In the genomic region with DNA sequence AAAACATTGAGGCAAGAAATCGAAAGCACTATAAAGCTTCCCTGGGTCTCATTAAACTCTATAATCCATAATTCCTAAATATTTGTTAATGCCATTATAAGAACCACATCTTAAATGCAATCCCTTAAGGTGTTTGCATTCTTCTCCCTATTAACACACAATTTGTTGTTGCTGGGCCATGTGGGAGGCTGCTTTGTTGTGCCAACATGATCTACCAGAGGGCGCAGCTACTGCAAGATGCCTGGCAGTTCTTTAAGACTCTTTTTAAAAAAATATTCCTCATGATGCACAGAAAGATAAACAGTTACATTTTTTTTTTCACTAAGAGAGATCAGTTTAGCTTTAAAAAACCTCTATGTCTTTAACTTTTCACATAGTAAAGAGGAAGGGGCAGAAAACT, we compare ENCODE assay signal across 1 cellular context.
TF ChIP-seq lines count a peak whose summit lies in the region.

No MANE protein-coding gene starts in this region.

TF ChIP-seq in SK-N-SH, 30 proteins besides CTCF, POLR2A, EP300 and RAD21:
- TF ChIP-seq, protein P1, sequence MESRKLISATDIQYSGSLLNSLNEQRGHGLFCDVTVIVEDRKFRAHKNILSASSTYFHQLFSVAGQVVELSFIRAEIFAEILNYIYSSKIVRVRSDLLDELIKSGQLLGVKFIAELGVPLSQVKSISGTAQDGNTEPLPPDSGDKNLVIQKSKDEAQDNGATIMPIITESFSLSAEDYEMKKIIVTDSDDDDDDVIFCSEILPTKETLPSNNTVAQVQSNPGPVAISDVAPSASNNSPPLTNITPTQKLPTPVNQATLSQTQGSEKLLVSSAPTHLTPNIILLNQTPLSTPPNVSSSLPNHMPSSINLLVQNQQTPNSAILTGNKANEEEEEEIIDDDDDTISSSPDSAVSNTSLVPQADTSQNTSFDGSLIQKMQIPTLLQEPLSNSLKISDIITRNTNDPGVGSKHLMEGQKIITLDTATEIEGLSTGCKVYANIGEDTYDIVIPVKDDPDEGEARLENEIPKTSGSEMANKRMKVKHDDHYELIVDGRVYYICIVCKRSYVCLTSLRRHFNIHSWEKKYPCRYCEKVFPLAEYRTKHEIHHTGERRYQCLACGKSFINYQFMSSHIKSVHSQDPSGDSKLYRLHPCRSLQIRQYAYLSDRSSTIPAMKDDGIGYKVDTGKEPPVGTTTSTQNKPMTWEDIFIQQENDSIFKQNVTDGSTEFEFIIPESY (IDR thresholded peaks at IDR 0.05; ENCODE audit: borderline replicate concordance, low read depth): no peak
- TF ChIP-seq, protein P2, sequence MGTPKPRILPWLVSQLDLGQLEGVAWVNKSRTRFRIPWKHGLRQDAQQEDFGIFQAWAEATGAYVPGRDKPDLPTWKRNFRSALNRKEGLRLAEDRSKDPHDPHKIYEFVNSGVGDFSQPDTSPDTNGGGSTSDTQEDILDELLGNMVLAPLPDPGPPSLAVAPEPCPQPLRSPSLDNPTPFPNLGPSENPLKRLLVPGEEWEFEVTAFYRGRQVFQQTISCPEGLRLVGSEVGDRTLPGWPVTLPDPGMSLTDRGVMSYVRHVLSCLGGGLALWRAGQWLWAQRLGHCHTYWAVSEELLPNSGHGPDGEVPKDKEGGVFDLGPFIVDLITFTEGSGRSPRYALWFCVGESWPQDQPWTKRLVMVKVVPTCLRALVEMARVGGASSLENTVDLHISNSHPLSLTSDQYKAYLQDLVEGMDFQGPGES (IDR thresholded peaks at IDR 0.05; ENCODE audit: low read depth, low read length): no peak
- TF ChIP-seq ELF1 (IDR thresholded peaks at IDR 0.05) (no peak), SMC3 (IDR thresholded peaks at IDR 0.05; ENCODE audit: low read depth, low read length) (no peak), NRF1 (IDR thresholded peaks at IDR 0.05; ENCODE audit: low read depth, low read length) (no peak), RXRA (IDR thresholded peaks at IDR 0.05; ENCODE audit: borderline replicate concordance, low read depth) (no peak), MXI1 (IDR thresholded peaks at IDR 0.05; ENCODE audit: low read depth, low read length) (no peak), YY1 (IDR thresholded peaks at IDR 0.05; ENCODE audit: low read depth) (no peak), GABPA (IDR thresholded peaks at IDR 0.05; ENCODE audit: low read depth) (no peak)
- TF ChIP-seq, protein P3, sequence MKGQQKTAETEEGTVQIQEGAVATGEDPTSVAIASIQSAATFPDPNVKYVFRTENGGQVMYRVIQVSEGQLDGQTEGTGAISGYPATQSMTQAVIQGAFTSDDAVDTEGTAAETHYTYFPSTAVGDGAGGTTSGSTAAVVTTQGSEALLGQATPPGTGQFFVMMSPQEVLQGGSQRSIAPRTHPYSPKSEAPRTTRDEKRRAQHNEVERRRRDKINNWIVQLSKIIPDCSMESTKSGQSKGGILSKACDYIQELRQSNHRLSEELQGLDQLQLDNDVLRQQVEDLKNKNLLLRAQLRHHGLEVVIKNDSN (IDR thresholded peaks at IDR 0.05; ENCODE audit: borderline replicate concordance, low read depth): no peak
- TF ChIP-seq, protein P4, sequence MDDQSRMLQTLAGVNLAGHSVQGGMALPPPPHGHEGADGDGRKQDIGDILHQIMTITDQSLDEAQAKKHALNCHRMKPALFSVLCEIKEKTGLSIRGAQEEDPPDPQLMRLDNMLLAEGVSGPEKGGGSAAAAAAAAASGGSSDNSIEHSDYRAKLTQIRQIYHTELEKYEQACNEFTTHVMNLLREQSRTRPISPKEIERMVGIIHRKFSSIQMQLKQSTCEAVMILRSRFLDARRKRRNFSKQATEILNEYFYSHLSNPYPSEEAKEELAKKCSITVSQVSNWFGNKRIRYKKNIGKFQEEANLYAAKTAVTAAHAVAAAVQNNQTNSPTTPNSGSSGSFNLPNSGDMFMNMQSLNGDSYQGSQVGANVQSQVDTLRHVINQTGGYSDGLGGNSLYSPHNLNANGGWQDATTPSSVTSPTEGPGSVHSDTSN (IDR thresholded peaks at IDR 0.05): no peak
- TF ChIP-seq, protein P5, sequence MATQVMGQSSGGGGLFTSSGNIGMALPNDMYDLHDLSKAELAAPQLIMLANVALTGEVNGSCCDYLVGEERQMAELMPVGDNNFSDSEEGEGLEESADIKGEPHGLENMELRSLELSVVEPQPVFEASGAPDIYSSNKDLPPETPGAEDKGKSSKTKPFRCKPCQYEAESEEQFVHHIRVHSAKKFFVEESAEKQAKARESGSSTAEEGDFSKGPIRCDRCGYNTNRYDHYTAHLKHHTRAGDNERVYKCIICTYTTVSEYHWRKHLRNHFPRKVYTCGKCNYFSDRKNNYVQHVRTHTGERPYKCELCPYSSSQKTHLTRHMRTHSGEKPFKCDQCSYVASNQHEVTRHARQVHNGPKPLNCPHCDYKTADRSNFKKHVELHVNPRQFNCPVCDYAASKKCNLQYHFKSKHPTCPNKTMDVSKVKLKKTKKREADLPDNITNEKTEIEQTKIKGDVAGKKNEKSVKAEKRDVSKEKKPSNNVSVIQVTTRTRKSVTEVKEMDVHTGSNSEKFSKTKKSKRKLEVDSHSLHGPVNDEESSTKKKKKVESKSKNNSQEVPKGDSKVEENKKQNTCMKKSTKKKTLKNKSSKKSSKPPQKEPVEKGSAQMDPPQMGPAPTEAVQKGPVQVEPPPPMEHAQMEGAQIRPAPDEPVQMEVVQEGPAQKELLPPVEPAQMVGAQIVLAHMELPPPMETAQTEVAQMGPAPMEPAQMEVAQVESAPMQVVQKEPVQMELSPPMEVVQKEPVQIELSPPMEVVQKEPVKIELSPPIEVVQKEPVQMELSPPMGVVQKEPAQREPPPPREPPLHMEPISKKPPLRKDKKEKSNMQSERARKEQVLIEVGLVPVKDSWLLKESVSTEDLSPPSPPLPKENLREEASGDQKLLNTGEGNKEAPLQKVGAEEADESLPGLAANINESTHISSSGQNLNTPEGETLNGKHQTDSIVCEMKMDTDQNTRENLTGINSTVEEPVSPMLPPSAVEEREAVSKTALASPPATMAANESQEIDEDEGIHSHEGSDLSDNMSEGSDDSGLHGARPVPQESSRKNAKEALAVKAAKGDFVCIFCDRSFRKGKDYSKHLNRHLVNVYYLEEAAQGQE (IDR thresholded peaks at IDR 0.05; ENCODE audit: low read depth, low read length): no peak
TF ChIP-seq in SK-N-SH: peak in this region for 0.
